ENCODE assay signal across 12 cellular contexts in the genomic region with DNA sequence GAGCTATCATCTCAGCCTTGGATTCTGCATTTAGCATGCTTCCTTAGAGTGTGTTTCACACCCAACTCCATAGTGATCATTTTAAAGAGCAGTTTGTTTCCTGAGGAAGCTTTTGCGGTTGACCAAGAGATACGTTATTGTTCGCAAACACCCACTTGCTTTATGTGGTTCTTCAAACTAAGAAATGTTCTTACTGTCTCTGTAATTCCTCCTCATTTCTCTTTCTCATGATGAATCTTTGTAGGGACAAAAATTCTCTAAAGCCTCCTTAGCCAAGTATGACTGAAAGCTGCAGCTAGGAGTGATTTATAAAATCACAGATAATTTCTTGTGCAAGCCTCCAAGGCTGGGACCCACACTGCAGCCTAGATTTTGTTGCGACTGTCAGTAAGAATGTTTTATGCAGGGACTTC.
DNase-seq lines count a peak whose midpoint lies in the region; ATAC-seq and TF ChIP-seq lines count a peak whose summit lies in the region.
"Had no signal": no experiment of that assay in that cellular context is flagged by ENCODE, and none has a peak within 500 bp of the region (broad histone marks: within the 10 kb centered on the region; RNA-seq: fewer than 3 reads in every experiment).

No MANE protein-coding gene starts in this region.

- peak overlapping the region; percentile 23 for H3K4me3 ChIP-seq in NB4 (ENCODE audit: low read depth, low read length)

- DNase-seq in COLO829 (ENCODE audit: low spot score) (peak; percentile 42), NB4 (ENCODE audit: low read depth) (peak; percentile 80), cortex of kidney (lab: John Stamatoyannopoulos, UW) (no peak), NCI-H446 (lab: John Stamatoyannopoulos, UW) (no peak), AML-193 (lab: John Stamatoyannopoulos, UW) (no peak)
- DNase-seq in effector CD4-positive, alpha-beta T cell: peak; percentile 3
- DNase-seq: activated CD4-positive, alpha-beta T cell treated with anti-CD3 and anti-CD28 coated beads, Interleukin-2, amount 50 U/mL, for 48 hours; DMS79 treated with DMSO at 0.1 percent for 48 hours; HFFc6 had no signal

- TF ChIP-seq CTCF in NB4 (IDR thresholded peaks at IDR 0.05; ENCODE audit: low read depth, low read length): no peak

- no peak for TF ChIP-seq POLR2A in NB4 (IDR thresholded peaks at IDR 0.05; ENCODE audit: extremely low read depth, insufficient read length)

- ATAC-seq in GM19372 (IDR thresholded peaks at IDR 0.05; ENCODE audit: low read depth, unreplicated experiment) (peak; percentile 57), GM19328 (IDR thresholded peaks at IDR 0.05; ENCODE audit: unreplicated experiment) (no peak)
- ATAC-seq: left lobe of liver had no signal

Comparison
In these comparisons a context has a peak if more than half of its experiments do, and no peak if none do; other contexts are left out.
1. DNase-seq: peak in COLO829 (single experiment), NB4 (single experiment) and effector CD4-positive, alpha-beta T cell (single experiment); none in cortex of kidney (single experiment), NCI-H446 (0 of 2) and AML-193 (0 of 2).